ENCODE assay signal across 1 cellular context in the genomic region with DNA sequence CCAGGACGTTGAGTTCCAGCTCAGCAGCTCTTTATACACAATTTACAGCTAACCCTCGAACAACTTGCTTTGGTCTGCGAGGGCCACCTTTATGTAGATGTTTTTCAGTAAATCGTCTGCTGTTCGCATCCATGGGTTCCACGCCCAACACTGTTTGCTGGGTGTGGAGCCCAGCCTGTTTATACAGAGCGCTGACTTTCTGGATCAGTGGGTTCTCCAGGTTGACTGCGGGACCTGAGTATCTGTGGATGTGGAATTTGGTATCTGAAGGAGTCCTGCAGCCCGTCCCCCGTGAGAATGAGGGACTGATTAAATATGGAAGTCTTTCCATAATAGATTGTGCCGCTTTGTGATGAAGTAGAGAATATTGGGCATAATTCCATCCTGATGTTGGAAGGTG.
TF ChIP-seq lines count a peak whose summit lies in the region.

No MANE protein-coding gene starts in this region.

TF ChIP-seq in GM23338, 12 proteins besides CTCF, POLR2A, EP300 and RAD21 (continued from another document):
- TF ChIP-seq, protein P1, sequence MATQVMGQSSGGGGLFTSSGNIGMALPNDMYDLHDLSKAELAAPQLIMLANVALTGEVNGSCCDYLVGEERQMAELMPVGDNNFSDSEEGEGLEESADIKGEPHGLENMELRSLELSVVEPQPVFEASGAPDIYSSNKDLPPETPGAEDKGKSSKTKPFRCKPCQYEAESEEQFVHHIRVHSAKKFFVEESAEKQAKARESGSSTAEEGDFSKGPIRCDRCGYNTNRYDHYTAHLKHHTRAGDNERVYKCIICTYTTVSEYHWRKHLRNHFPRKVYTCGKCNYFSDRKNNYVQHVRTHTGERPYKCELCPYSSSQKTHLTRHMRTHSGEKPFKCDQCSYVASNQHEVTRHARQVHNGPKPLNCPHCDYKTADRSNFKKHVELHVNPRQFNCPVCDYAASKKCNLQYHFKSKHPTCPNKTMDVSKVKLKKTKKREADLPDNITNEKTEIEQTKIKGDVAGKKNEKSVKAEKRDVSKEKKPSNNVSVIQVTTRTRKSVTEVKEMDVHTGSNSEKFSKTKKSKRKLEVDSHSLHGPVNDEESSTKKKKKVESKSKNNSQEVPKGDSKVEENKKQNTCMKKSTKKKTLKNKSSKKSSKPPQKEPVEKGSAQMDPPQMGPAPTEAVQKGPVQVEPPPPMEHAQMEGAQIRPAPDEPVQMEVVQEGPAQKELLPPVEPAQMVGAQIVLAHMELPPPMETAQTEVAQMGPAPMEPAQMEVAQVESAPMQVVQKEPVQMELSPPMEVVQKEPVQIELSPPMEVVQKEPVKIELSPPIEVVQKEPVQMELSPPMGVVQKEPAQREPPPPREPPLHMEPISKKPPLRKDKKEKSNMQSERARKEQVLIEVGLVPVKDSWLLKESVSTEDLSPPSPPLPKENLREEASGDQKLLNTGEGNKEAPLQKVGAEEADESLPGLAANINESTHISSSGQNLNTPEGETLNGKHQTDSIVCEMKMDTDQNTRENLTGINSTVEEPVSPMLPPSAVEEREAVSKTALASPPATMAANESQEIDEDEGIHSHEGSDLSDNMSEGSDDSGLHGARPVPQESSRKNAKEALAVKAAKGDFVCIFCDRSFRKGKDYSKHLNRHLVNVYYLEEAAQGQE (IDR thresholded peaks at IDR 0.05; ENCODE audit: unreplicated experiment), result no peak
- TF ChIP-seq, protein P2, sequence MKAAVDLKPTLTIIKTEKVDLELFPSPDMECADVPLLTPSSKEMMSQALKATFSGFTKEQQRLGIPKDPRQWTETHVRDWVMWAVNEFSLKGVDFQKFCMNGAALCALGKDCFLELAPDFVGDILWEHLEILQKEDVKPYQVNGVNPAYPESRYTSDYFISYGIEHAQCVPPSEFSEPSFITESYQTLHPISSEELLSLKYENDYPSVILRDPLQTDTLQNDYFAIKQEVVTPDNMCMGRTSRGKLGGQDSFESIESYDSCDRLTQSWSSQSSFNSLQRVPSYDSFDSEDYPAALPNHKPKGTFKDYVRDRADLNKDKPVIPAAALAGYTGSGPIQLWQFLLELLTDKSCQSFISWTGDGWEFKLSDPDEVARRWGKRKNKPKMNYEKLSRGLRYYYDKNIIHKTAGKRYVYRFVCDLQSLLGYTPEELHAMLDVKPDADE (IDR thresholded peaks at IDR 0.05), result no peak
- no peak for TF ChIP-seq NANOG (IDR thresholded peaks at IDR 0.05; ENCODE audit: borderline replicate concordance)
- TF ChIP-seq, protein P3, sequence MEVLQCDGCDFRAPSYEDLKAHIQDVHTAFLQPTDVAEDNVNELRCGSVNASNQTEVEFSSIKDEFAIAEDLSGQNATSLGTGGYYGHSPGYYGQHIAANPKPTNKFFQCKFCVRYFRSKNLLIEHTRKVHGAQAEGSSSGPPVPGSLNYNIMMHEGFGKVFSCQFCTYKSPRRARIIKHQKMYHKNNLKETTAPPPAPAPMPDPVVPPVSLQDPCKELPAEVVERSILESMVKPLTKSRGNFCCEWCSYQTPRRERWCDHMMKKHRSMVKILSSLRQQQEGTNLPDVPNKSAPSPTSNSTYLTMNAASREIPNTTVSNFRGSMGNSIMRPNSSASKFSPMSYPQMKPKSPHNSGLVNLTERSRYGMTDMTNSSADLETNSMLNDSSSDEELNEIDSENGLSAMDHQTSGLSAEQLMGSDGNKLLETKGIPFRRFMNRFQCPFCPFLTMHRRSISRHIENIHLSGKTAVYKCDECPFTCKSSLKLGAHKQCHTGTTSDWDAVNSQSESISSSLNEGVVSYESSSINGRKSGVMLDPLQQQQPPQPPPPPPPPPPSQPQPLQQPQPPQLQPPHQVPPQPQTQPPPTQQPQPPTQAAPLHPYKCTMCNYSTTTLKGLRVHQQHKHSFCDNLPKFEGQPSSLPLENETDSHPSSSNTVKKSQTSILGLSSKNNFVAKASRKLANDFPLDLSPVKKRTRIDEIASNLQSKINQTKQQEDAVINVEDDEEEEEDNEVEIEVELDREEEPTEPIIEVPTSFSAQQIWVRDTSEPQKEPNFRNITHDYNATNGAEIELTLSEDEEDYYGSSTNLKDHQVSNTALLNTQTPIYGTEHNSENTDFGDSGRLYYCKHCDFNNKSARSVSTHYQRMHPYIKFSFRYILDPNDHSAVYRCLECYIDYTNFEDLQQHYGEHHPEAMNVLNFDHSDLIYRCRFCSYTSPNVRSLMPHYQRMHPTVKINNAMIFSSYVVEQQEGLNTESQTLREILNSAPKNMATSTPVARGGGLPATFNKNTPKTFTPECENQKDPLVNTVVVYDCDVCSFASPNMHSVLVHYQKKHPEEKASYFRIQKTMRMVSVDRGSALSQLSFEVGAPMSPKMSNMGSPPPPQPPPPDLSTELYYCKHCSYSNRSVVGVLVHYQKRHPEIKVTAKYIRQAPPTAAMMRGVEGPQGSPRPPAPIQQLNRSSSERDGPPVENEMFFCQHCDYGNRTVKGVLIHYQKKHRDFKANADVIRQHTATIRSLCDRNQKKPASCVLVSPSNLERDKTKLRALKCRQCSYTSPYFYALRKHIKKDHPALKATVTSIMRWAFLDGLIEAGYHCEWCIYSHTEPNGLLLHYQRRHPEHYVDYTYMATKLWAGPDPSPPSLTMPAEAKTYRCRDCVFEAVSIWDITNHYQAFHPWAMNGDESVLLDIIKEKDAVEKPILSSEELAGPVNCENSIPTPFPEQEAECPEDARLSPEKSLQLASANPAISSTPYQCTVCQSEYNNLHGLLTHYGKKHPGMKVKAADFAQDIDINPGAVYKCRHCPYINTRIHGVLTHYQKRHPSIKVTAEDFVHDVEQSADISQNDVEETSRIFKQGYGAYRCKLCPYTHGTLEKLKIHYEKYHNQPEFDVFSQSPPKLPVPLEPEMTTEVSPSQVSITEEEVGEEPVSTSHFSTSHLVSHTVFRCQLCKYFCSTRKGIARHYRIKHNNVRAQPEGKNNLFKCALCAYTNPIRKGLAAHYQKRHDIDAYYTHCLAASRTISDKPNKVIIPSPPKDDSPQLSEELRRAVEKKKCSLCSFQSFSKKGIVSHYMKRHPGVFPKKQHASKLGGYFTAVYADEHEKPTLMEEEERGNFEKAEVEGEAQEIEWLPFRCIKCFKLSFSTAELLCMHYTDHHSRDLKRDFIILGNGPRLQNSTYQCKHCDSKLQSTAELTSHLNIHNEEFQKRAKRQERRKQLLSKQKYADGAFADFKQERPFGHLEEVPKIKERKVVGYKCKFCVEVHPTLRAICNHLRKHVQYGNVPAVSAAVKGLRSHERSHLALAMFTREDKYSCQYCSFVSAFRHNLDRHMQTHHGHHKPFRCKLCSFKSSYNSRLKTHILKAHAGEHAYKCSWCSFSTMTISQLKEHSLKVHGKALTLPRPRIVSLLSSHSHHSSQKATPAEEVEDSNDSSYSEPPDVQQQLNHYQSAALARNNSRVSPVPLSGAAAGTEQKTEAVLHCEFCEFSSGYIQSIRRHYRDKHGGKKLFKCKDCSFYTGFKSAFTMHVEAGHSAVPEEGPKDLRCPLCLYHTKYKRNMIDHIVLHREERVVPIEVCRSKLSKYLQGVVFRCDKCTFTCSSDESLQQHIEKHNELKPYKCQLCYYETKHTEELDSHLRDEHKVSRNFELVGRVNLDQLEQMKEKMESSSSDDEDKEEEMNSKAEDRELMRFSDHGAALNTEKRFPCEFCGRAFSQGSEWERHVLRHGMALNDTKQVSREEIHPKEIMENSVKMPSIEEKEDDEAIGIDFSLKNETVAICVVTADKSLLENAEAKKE (CRISPR knock-in tag; IDR thresholded peaks at IDR 0.05), result no peak
- TF ChIP-seq JUNB (IDR thresholded peaks at IDR 0.05; ENCODE audit: unreplicated experiment), result no peak
TF ChIP-seq in GM23338: peak in this region for 0.
